ENCODE assay signal across 20 cellular contexts in the genomic region with DNA sequence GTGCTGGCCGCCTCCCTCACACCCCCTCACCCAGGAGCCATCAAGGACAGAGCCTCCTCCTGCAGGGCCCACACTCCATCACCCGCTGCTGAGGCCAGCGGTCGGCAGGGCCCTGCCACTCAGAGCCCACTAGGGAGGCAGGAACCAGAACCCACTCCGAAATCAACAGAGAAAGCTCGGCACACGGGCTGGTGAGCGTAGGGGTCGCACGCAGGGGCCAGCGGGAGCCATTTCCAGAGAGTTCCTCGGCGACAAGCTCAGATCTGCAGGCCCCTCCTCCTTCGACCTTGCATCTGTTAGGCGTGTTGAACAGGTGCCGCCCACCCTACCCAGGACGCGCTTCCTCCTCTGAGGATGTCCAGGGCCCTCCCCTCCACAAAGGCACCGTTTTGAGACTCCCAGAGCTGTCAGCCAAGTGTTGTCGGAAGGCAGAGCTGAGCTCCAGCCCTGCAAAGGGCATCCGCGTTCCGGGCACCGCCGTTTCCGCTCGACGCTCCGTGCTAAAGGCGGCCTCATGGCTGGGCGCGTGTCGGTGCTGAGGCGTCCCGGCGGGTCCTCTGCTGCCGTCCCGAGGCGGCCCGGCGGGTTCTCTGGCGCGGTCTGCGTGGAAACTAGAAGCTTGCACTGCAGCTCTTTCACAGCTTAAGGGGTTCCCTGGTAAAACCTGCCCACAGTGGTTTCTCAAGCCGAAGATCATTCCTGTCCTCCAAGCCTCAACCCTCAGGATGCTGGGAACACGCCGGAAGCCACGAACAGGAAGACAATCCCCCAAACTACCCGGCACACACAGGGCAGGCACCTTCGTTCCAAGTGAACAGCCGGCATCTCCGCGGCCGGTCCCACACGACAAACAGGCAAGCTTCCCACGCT. TPM values are rescaled to one million over a fixed set of nuclear protein-coding genes. Genes with fewer than 3 reads are reported as not detected.
"Had no signal": no experiment of that assay in that cellular context is flagged by ENCODE, and none has a peak within 500 bp of the region (broad histone marks: within the 10 kb centered on the region; RNA-seq: fewer than 3 reads in every experiment).

No MANE protein-coding gene starts in this region.

- H3K4me2 ChIP-seq: hepatocyte had no signal

- H3K27ac ChIP-seq: foreskin keratinocyte, hepatocyte, lower lobe of right lung, prostate gland, tibial artery, WERI-Rb-1 had no signal

- H3K4me1 ChIP-seq: foreskin keratinocyte, lower lobe of right lung, prostate gland, tibial artery had no signal

- H3K9me3 ChIP-seq: lower lobe of right lung, prostate gland, tibial artery had no signal

- H2AFZ ChIP-seq: hepatocyte had no signal

- ATAC-seq: activated naive CD4-positive, alpha-beta T cell treated with anti-CD3 and anti-CD28 coated beads, Interleukin-2, amount 50 U/mL, for 72 hours; foreskin keratinocyte; left lobe of liver; lower lobe of right lung had no signal

- DNase-seq: activated CD4-positive, alpha-beta T cell treated with anti-CD3 and anti-CD28 coated beads for 1 hour; activated T-cell treated with anti-CD3 and anti-CD28 coated beads, Interleukin-2, amount 50 U/mL, for 1 hour; cerebellar nuclear complex; effector CD8-positive, alpha-beta T cell; foreskin keratinocyte; immature natural killer cell; lower lobe of right lung; mesendoderm; naive B cell; stimulated activated CD4-positive, alpha-beta T cell treated with anti-CD3 and anti-CD28 coated beads, Interleukin-4, amount 100 ng/mL, for 4 hours; T-helper 1 cell; tibial artery; WERI-Rb-1 had no signal

- H3K36me3 ChIP-seq: lower lobe of right lung, prostate gland, tibial artery had no signal

- H3K4me3 ChIP-seq: hepatocyte, lower lobe of right lung, prostate gland, tibial artery had no signal

RNA-seq across cellular contexts. Expression of gene KCNQ2, which starts 6.8 kb away (rescaled TPM):
- total RNA-seq: bronchial epithelial cell, foreskin keratinocyte, left lobe of liver, lower lobe of right lung, osteocyte, ureter had no signal
- polyA plus RNA-seq: foreskin keratinocyte had no signal

RNA-seq across cellular contexts. Expression of gene EEF1A2, which starts 33.3 kb away (rescaled TPM):
- polyA plus RNA-seq: immature natural killer cell had no signal
